Comparison of ENCODE assay signal across 1 cellular context in genomic region chr11:1358931-1359330, GRCh38. TPM values are rescaled to one million over a fixed set of nuclear protein-coding genes. Genes with fewer than 3 reads are reported as not detected.
"Had no signal": no experiment of that assay in that cellular context is flagged by ENCODE, and none has a peak within 500 bp of the region (broad histone marks: within the 10 kb centered on the region; RNA-seq: fewer than 3 reads in every experiment).

No MANE protein-coding gene starts in this region.

RNA-seq across cellular contexts. Expression of gene BRSK2, which starts 30.8 kb away (rescaled TPM):
- total RNA-seq: bronchial epithelial cell had no signal
